Comparison of ENCODE assay signal across 1 cellular context in genomic region chr17:64771980-64772844, GRCh38.
TF ChIP-seq lines count a peak whose summit lies in the region.

No MANE protein-coding gene starts in this region.

TF ChIP-seq in HCT116, 20 proteins besides CTCF, POLR2A, EP300 and RAD21 (continued from another document):
- TF ChIP-seq ZBTB33 (IDR thresholded peaks at IDR 0.05; ENCODE audit: extremely low read depth, insufficient replicate concordance, low read length) (no peak), POLR2AphosphoS5 (IDR thresholded peaks at IDR 0.05; ENCODE audit: low read depth, low read length) (no peak), FOSL1 (IDR thresholded peaks at IDR 0.05; ENCODE audit: low read depth) (no peak), SIN3A (IDR thresholded peaks at IDR 0.05; ENCODE audit: low read depth) (no peak), ATF3 (IDR thresholded peaks at IDR 0.05) (no peak), JUND (IDR thresholded peaks at IDR 0.05) (no peak), SP1 (IDR thresholded peaks at IDR 0.05; ENCODE audit: low read depth) (no peak), EGR1 (IDR thresholded peaks at IDR 0.05; ENCODE audit: low read depth) (no peak), SRF (IDR thresholded peaks at IDR 0.05; ENCODE audit: low read depth) (no peak)
